9 cellular contexts compared by ENCODE assay signal in genomic region chr12:123532021-123532420, GRCh38. TPM values are rescaled to one million over a fixed set of nuclear protein-coding genes. Genes with fewer than 3 reads are reported as not detected.
DNase-seq lines count a peak whose midpoint lies in the region; ATAC-seq and TF ChIP-seq lines count a peak whose summit lies in the region.
"Had no signal": no experiment of that assay in that cellular context is flagged by ENCODE, and none has a peak within 500 bp of the region (broad histone marks: within the 10 kb centered on the region; RNA-seq: fewer than 3 reads in every experiment).

No MANE protein-coding gene starts in this region.

- peak overlapping the region; percentile 20 for H3K9ac ChIP-seq in mucosa of stomach (ENCODE audit: low read length)

- TF ChIP-seq CTCF in MCF 10A (IDR thresholded peaks at IDR 0.05; ENCODE audit: unreplicated experiment), result no peak

- H3K9me3 ChIP-seq in mucosa of stomach (ENCODE audit: control insufficient read depth, low read length), result no peaks in the 10 kb centered on the region
- H3K9me3 ChIP-seq: mucosa of descending colon had no signal

- peak; percentile 72 for DNase-seq in GDM1 (lab: John Stamatoyannopoulos, UW)
- peak; percentile 93 to 97 for DNase-seq in Kasumi-1 (lab: John Stamatoyannopoulos, UW)
- DNase-seq in MCF 10A (ENCODE audit: unreplicated experiment), result no peak

- POLR2A ChIA-PET in MCF 10A (lab: Yijun Ruan, JAX), result interaction anchor here (1.8 kb wide), 1 partner anchor 12 kb away, joined by 28 read pairs; no protein-coding TSS in a partner anchor

- H3K4me1 Mint-ChIP-seq in MCF 10A (ENCODE audit: insufficient read depth, unreplicated experiment), result peaks cover 7% of the 10 kb centered on the region

- H3K27ac Mint-ChIP-seq in MCF 10A (ENCODE audit: low read depth, unreplicated experiment), result peak overlapping the region; percentile 35

- BruUV-seq in MCF 10A (replicated peaks; lab: Mats Ljungman, UMichigan), result TSS peak; percentile 35

- H3K9me3 Mint-ChIP-seq in MCF 10A (ENCODE audit: unreplicated experiment), result no peaks in the 10 kb centered on the region

- H3K36me3 ChIP-seq in mucosa of stomach (ENCODE audit: control insufficient read depth, insufficient read depth, low read length), result no peaks in the 10 kb centered on the region

- H3K4me3 Mint-ChIP-seq in MCF 10A (ENCODE audit: unreplicated experiment), result peak overlapping the region; percentile 85

- intact Hi-C loops in MCF 10A (cut with micrococcal nuclease), result no loop called here

- H3K4me3 ChIP-seq in mucosa of stomach (ENCODE audit: low read length), result no peak overlapping the region
- H3K4me3 ChIP-seq: mucosa of descending colon had no signal

- no peaks in the 10 kb centered on the region for H3K27me3 ChIP-seq in mucosa of stomach (ENCODE audit: control insufficient read depth, insufficient read depth, low read length)

- ATAC-seq in HG03095 (IDR thresholded peaks at IDR 0.05; ENCODE audit: unreplicated experiment) (no peak), HG02798 (IDR thresholded peaks at IDR 0.05; ENCODE audit: poor library complexity, unreplicated experiment) (no peak), GM21786 (IDR thresholded peaks at IDR 0.05; ENCODE audit: unreplicated experiment) (no peak), GM18909 (IDR thresholded peaks at IDR 0.05; ENCODE audit: poor library complexity, unreplicated experiment) (no peak)
- ATAC-seq: mucosa of descending colon had no signal

- peaks cover 18% of the 10 kb centered on the region for H3K4me1 ChIP-seq in mucosa of stomach (ENCODE audit: control insufficient read depth, insufficient read depth, low read length)

- no peaks in the 10 kb centered on the region for H3K27me3 Mint-ChIP-seq in MCF 10A (ENCODE audit: insufficient read depth, unreplicated experiment)

- CTCF ChIA-PET in MCF 10A (lab: Yijun Ruan, JAX), result interaction anchor here (0.7 to 1.3 kb wide), 4 partner anchors 13 to 262 kb away, joined by 3 to 8 read pairs (median 3); no protein-coding TSS in a partner anchor

- H3K36me3 Mint-ChIP-seq in MCF 10A (ENCODE audit: insufficient read depth, unreplicated experiment), result peaks cover 23% of the 10 kb centered on the region

RNA-seq across cellular contexts. Expression of gene RILPL1, which starts 1.5 kb away (rescaled TPM):
- total RNA-seq in MCF 10A (2022), result 21.5 and 22.9 TPM in 2 replicates

RNA-seq across cellular contexts. Expression of gene TMED2, which starts 52.3 kb away (rescaled TPM):
- 302 and 327 TPM in 2 replicates for total RNA-seq in MCF 10A (2022)
